8 cellular contexts compared by ENCODE assay signal in the genomic region with DNA sequence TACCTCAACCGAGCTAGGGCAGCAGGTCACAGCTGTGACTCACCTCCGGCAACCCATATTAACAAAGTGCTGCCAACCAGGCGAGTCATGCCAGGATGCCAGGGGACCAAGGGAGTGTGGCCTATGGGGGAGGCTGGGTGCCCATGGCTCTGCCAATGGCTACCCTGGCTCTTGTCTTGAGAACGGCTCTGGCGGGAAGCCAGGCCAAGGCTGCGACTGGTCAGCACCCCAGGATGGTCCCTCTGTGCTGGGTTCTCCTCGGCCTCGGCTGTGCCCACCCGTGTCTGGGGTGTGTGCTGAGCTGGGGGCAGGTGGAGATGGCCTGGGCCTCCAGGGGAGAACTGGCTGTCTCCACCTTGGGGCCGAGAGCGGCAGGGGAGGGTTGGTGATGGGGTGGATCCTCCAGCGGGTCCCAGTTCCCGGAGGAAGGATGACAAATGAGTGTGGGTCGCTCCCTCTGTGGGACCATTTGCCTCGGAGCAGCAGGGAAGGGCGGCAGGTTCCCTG.
DNase-seq lines count a peak whose midpoint lies in the region; ATAC-seq and TF ChIP-seq lines count a peak whose summit lies in the region.

No MANE protein-coding gene starts in this region.

- H3K9me3 Mint-ChIP-seq in CD4-positive, CD25-positive, alpha-beta regulatory T cell, result no peaks in the 10 kb centered on the region
- H3K9me3 Mint-ChIP-seq in WTC11, result peaks cover 7% of the 10 kb centered on the region
- peaks cover 0 to 1% of the 10 kb centered on the region in 2 donors for H3K9me3 Mint-ChIP-seq in stimulated activated naive B cell treated with anti-CD40 and anti-IgM and Interleukin-4, amounts not matched to agents 10 μg/mL and 1 μg/mL and 100 μg/mL, for 72 hours

- no peak overlapping the region for H3K4me3 ChIP-seq in CD4-positive, CD25-positive, alpha-beta regulatory T cell (ENCODE audit: low read depth, low read length)
- H3K4me3 ChIP-seq in HCT116 (replicated peaks in 1 of 2; ENCODE audit: low read depth in 1 of 2, low read length in 2 of 2) (peak overlapping the region; percentile 48 to 63), hepatocyte (no peak overlapping the region)

- no peaks in the 10 kb centered on the region for H3K9me2 ChIP-seq in HCT116 (ENCODE audit: insufficient read depth)
- H3K9me2 ChIP-seq in hepatocyte (replicated peaks; ENCODE audit: insufficient read depth), result no peaks in the 10 kb centered on the region

- WGBS in hepatocyte (ENCODE audit: low lambda C conversion rate, missing lambda C conversion rate), result 61% methylated on average over 12 of the region's 16 CpGs

- H3K4me2 ChIP-seq in HCT116 (ENCODE audit: low read length) (peak overlapping the region; percentile 98), hepatocyte (peak overlapping the region; percentile 87)

- no peak for TF ChIP-seq POLR2A in HCT116 (IDR thresholded peaks at IDR 0.05; ENCODE audit: borderline replicate concordance, extremely low read depth, insufficient read depth, insufficient read length)

- H3K27ac ChIP-seq in CD4-positive, CD25-positive, alpha-beta regulatory T cell (ENCODE audit: insufficient read depth, low read length, poor library complexity, severe bottlenecking), result no peak overlapping the region
- H3K27ac ChIP-seq in HCT116 (ENCODE audit: low read depth, low read length) (peak overlapping the region; percentile 39; the same call in 1 of the 2 replicates), hepatocyte (no peak overlapping the region)

- H2AFZ ChIP-seq in HCT116 (ENCODE audit: low read depth, low read length, poor library complexity, severe bottlenecking) (peak overlapping the region; percentile 96), hepatocyte (no peak overlapping the region)

- BruUV-seq in HCT116 (replicated peaks; lab: Mats Ljungman, UMichigan), result no TSS peak

- peaks cover 0 to 9% (median 4%) of the 10 kb centered on the region in 4 donors for H3K4me1 Mint-ChIP-seq in CD4-positive, CD25-positive, alpha-beta regulatory T cell
- peaks cover 30% of the 10 kb centered on the region for H3K4me1 Mint-ChIP-seq in WTC11
- peaks cover 3 to 5% of the 10 kb centered on the region in 2 donors for H3K4me1 Mint-ChIP-seq in stimulated activated naive B cell treated with anti-CD40 and anti-IgM and Interleukin-4, amounts not matched to agents 10 μg/mL and 1 μg/mL and 100 μg/mL, for 72 hours

- H3K27me3 ChIP-seq in CD4-positive, CD25-positive, alpha-beta regulatory T cell (ENCODE audit: control insufficient read depth, insufficient read depth, low read length), result no peaks in the 10 kb centered on the region
- H3K27me3 ChIP-seq in HCT116 (ENCODE audit: insufficient read depth, low read length) (no peaks in the 10 kb centered on the region), hepatocyte (no peaks in the 10 kb centered on the region)

- peak overlapping the region; percentile 68 for H3K9ac ChIP-seq in HCT116 (ENCODE audit: low read length)

- no peak; the same call in 1 of the 2 replicates for TF ChIP-seq RAD21 in HCT116 (IDR thresholded peaks at IDR 0.05; ENCODE audit: low read depth)

- H3K4me1 ChIP-seq in CD4-positive, CD25-positive, alpha-beta regulatory T cell (ENCODE audit: control insufficient read depth, insufficient read depth, low read length, poor library complexity, severe bottlenecking), result peaks cover 10% of the 10 kb centered on the region
- H3K4me1 ChIP-seq in HCT116 (ENCODE audit: control insufficient read depth in 1 of 2, insufficient read depth in 2 of 2, low read length in 2 of 2) (peaks cover 18 to 32% of the 10 kb centered on the region in 2 experiments), hepatocyte (ENCODE audit: insufficient read depth) (peaks cover 9% of the 10 kb centered on the region)

- H4K20me1 ChIP-seq in HCT116 (ENCODE audit: insufficient read depth) (no peaks in the 10 kb centered on the region), hepatocyte (ENCODE audit: insufficient read depth, poor library complexity, severe bottlenecking) (no peaks in the 10 kb centered on the region)

- H3K36me3 Mint-ChIP-seq in CD4-positive, CD25-positive, alpha-beta regulatory T cell, result no peaks in the 10 kb centered on the region
- peaks cover 7% of the 10 kb centered on the region for H3K36me3 Mint-ChIP-seq in WTC11
- H3K36me3 Mint-ChIP-seq in stimulated activated naive B cell treated with anti-CD40 and anti-IgM and Interleukin-4, amounts not matched to agents 10 μg/mL and 1 μg/mL and 100 μg/mL, for 72 hours, result no peaks in the 10 kb centered on the region

- no peaks in the 10 kb centered on the region for H3K36me3 ChIP-seq in CD4-positive, CD25-positive, alpha-beta regulatory T cell (ENCODE audit: control insufficient read depth, insufficient read depth, low read length)
- H3K36me3 ChIP-seq in HCT116 (ENCODE audit: control insufficient read depth in 1 of 2, insufficient read depth in 2 of 2, low read length in 2 of 2), result no peaks in the 10 kb centered on the region
- no peaks in the 10 kb centered on the region for H3K36me3 ChIP-seq in hepatocyte (replicated peaks; ENCODE audit: insufficient read depth, low read depth)

- peak in 1 of 2 donors; percentile 19 for ATAC-seq in CD4-positive, CD25-positive, alpha-beta regulatory T cell (ENCODE audit: low read depth in 2 of 2)
- peak; percentile 66 for ATAC-seq in HCT116
- ATAC-seq in WTC11, result peak; percentile 6
- ATAC-seq in stimulated activated naive B cell treated with anti-CD40 and anti-IgM and Interleukin-4, amounts not matched to agents 10 μg/mL and 1 μg/mL and 100 μg/mL, for 72 hours (replicated peaks), result no peak
- no peak for ATAC-seq in HG02588 (IDR thresholded peaks at IDR 0.05; ENCODE audit: unreplicated experiment)

- no peak for TF ChIP-seq CTCF in HCT116 (IDR thresholded peaks at IDR 0.05 in 2 of 3, conservative IDR thresholded peaks at IDR 0.05 in 1 of 3; ENCODE audit: borderline replicate concordance in 1 of 3, insufficient read depth in 1 of 3, low read depth in 2 of 3, low read length in 2 of 3)
- no peak for TF ChIP-seq CTCF in WTC11 (IDR thresholded peaks at IDR 0.05)
- TF ChIP-seq CTCF in hepatocyte (IDR thresholded peaks at IDR 0.05; ENCODE audit: poor library complexity), result no peak

- H3K27ac Mint-ChIP-seq in CD4-positive, CD25-positive, alpha-beta regulatory T cell, result no peak overlapping the region
- no peak overlapping the region for H3K27ac Mint-ChIP-seq in WTC11
- H3K27ac Mint-ChIP-seq in stimulated activated naive B cell treated with anti-CD40 and anti-IgM and Interleukin-4, amounts not matched to agents 10 μg/mL and 1 μg/mL and 100 μg/mL, for 72 hours, result peak overlapping the region; percentile 62

- peaks cover 24% of the 10 kb centered on the region for H3K27me3 Mint-ChIP-seq in CD4-positive, CD25-positive, alpha-beta regulatory T cell
- H3K27me3 Mint-ChIP-seq in WTC11 (ENCODE audit: low read depth), result peaks cover 15% of the 10 kb centered on the region
- peaks cover 21 to 22% of the 10 kb centered on the region in 2 donors for H3K27me3 Mint-ChIP-seq in stimulated activated naive B cell treated with anti-CD40 and anti-IgM and Interleukin-4, amounts not matched to agents 10 μg/mL and 1 μg/mL and 100 μg/mL, for 72 hours

- RAD21 ChIA-PET in HCT116 (lab: Charles Lee; ENCODE audit: low non-redundant PET in 1 of 2, low total read pairs in 2 of 2, uncharacterized antibody in 2 of 2, unreplicated experiment in 2 of 2), result interaction anchor here (0.8 kb wide), 2 partner anchors 282 to 703 kb away, joined by 3 read pairs; no protein-coding TSS in a partner anchor

- intact Hi-C loops in HCT116 (cut with micrococcal nuclease), result loop anchor here (1.0 to 5.0 kb wide), 3 partner anchors 265 to 703 kb away; no protein-coding TSS in a partner anchor

- CTCF ChIA-PET in HCT116 (lab: Charles Lee), result interaction anchor here (0.8 to 1.6 kb wide), 7 partner anchors 8 to 722 kb away, joined by 3 to 13 read pairs (median 4); no protein-coding TSS in a partner anchor
- CTCF ChIA-PET in WTC11 (lab: Charles Lee), result interaction anchor here (1.1 to 1.5 kb wide), 2 partner anchors 36 to 66 kb away, joined by 3 to 5 read pairs; no protein-coding TSS in a partner anchor

- no peak for DNase-seq in CD4-positive, CD25-positive, alpha-beta regulatory T cell
- DNase-seq in HCT116 (ENCODE audit: low read depth, low spot score), result no peak
- DNase-seq in WTC11 (ENCODE audit: low spot score), result no peak
- no peak for DNase-seq in hepatocyte (ENCODE audit: low spot score)
- no peak for DNase-seq in stimulated activated naive B cell treated with anti-CD40 and anti-IgM and Interleukin-4, amounts not matched to agents 10 μg/mL and 1 μg/mL and 100 μg/mL, for 72 hours
- no peak for DNase-seq in NCI-H2227 (lab: John Stamatoyannopoulos, UW; ENCODE audit: unreplicated experiment)
- no peak for DNase-seq in NCI-H524 treated with DMSO at 0.1 percent for 48 hours (lab: John Stamatoyannopoulos, UW)

- no peaks in the 10 kb centered on the region for H3K79me2 ChIP-seq in HCT116 (ENCODE audit: insufficient read depth, low read length)
- no peaks in the 10 kb centered on the region for H3K79me2 ChIP-seq in hepatocyte

- no peaks in the 10 kb centered on the region for H3K9me3 ChIP-seq in CD4-positive, CD25-positive, alpha-beta regulatory T cell (ENCODE audit: control insufficient read depth in 2 of 2, low read length in 2 of 2)
- H3K9me3 ChIP-seq in HCT116 (ENCODE audit: control insufficient read depth in 1 of 2, insufficient read depth in 1 of 2, low read depth in 1 of 2, low read length in 2 of 2), result peaks cover 4 to 9% of the 10 kb centered on the region in 2 experiments; a peak in 2 of 4 replicates
- no peaks in the 10 kb centered on the region for H3K9me3 ChIP-seq in hepatocyte (ENCODE audit: low read depth)

- H3K4me3 Mint-ChIP-seq in CD4-positive, CD25-positive, alpha-beta regulatory T cell, result peak overlapping the region in 3 of 4 donors; percentile 48 to 87 (median 60)
- peak overlapping the region; percentile 58 for H3K4me3 Mint-ChIP-seq in WTC11
- H3K4me3 Mint-ChIP-seq in stimulated activated naive B cell treated with anti-CD40 and anti-IgM and Interleukin-4, amounts not matched to agents 10 μg/mL and 1 μg/mL and 100 μg/mL, for 72 hours, result peak overlapping the region; percentile 74 to 80

- POLR2A ChIA-PET in HCT116 (lab: Charles Lee) (no interaction called here), WTC11 (lab: Charles Lee) (no interaction called here)

TF ChIP-seq in WTC11, 78 proteins besides CTCF, POLR2A, EP300 and RAD21 (continues in another document):
- TF ChIP-seq GTF2I (CRISPR knock-in tag; conservative IDR thresholded peaks at IDR 0.05) (no peak), SP1 (CRISPR knock-in tag; conservative IDR thresholded peaks at IDR 0.05) (no peak), USF2 (CRISPR knock-in tag; IDR thresholded peaks at IDR 0.05) (no peak), SOX15 (CRISPR knock-in tag; IDR thresholded peaks at IDR 0.05) (no peak)

Comparison
In these comparisons a context has a peak if more than half of its experiments do, and no peak if none do; other contexts are left out.
1. ATAC-seq: peak in HCT116 (single experiment) and WTC11 (single experiment); none in stimulated activated naive B cell treated with anti-CD40 and anti-IgM and Interleukin-4, amounts not matched to agents 10 μg/mL and 1 μg/mL and 100 μg/mL, for 72 hours (0 of 2) and HG02588 (single experiment).
2. H3K4me3 ChIP-seq: peak in HCT116 (2 of 2); none in CD4-positive, CD25-positive, alpha-beta regulatory T cell (single experiment) and hepatocyte (single experiment).
3. Peak in every context shown above with its lines, with median percentiles within 50 percentile points of each other: H3K4me3 Mint-ChIP-seq.